Comparison of ENCODE assay signal across 28 cellular contexts in the genomic region with DNA sequence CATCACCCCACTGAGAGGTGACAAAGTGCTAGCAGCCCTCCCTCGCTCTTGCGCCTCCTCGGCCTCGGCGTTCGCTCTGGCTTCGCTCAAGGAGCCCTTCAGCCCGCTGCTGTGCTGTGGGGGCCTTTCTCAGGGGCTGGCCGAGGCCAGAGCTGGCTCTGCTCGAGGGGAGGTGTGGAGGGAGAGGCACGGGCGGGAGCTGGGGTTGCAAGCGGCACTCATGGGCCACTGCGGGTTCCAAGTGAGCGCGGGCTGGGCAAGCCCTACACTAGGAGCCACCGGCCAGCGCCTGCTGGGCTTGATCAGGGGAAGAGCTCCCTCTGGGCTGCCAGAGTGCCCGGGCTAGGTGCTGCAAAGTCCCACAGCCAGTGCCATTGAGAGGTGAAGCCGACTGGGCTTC.
"Had no signal": no experiment of that assay in that cellular context is flagged by ENCODE, and none has a peak within 500 bp of the region (broad histone marks: within the 10 kb centered on the region; RNA-seq: fewer than 3 reads in every experiment).

No MANE protein-coding gene starts in this region.

- H3K4me1 Mint-ChIP-seq: immature natural killer cell; naive B cell; stimulated activated effector memory CD8-positive, alpha-beta T cell treated with anti-CD3 and anti-CD28 coated beads, Interleukin-12 subunit alpha, Interleukin-12 subunit beta, amount 100 ng/mL, for 72 hours had no signal

- ATAC-seq: effector memory CD8-positive, alpha-beta T cell; left ventricle myocardium superior; lower lobe of right lung; mucosa of descending colon; natural killer cell treated with Interleukin-12 subunit alpha and Interleukin-12 subunit beta and Interleukin-15 and Interleukin-18, amount 100 ng/mL, for 72 hours; psoas muscle; right cardiac atrium; stimulated activated effector memory CD8-positive, alpha-beta T cell treated with anti-CD3 and anti-CD28 coated beads, Interleukin-12 subunit alpha, Interleukin-12 subunit beta, amount 100 ng/mL, for 72 hours; stimulated activated naive CD8-positive, alpha-beta T cell treated with anti-CD3 and anti-CD28 coated beads, Interleukin-15, Interleukin-2, amounts not matched to agents 100 U/mL and 50 U/mL, for 24 hours had no signal

- H3K27me3 ChIP-seq: esophagus squamous epithelium, sigmoid colon, tibial nerve, vagina had no signal

- H3K36me3 ChIP-seq: esophagus squamous epithelium, lower lobe of right lung, sigmoid colon, thoracic aorta, tibial nerve, vagina had no signal

- H3K4me3 Mint-ChIP-seq: effector memory CD8-positive, alpha-beta T cell; immature natural killer cell; mesothelial cell of epicardium; naive B cell; natural killer cell treated with Interleukin-12 subunit alpha and Interleukin-12 subunit beta and Interleukin-15 and Interleukin-18, amount 100 ng/mL, for 72 hours; neural crest cell; stimulated activated effector memory CD8-positive, alpha-beta T cell treated with anti-CD3 and anti-CD28 coated beads, Interleukin-12 subunit alpha, Interleukin-12 subunit beta, amount 100 ng/mL, for 72 hours had no signal

- H3K4me1 ChIP-seq: lower lobe of right lung, psoas muscle, tibial nerve, vagina had no signal

- H3K27ac Mint-ChIP-seq: effector memory CD8-positive, alpha-beta T cell; immature natural killer cell; mesothelial cell of epicardium; naive B cell; natural killer cell treated with Interleukin-12 subunit alpha and Interleukin-12 subunit beta and Interleukin-15 and Interleukin-18, amount 100 ng/mL, for 72 hours; stimulated activated effector memory CD8-positive, alpha-beta T cell treated with anti-CD3 and anti-CD28 coated beads, Interleukin-12 subunit alpha, Interleukin-12 subunit beta, amount 100 ng/mL, for 72 hours had no signal

- H3K27ac ChIP-seq: coronary artery, esophagus squamous epithelium, lower lobe of right lung, psoas muscle, sigmoid colon, thoracic aorta, tibial nerve, vagina had no signal

- H3K4me3 ChIP-seq: coronary artery, esophagus squamous epithelium, lower lobe of right lung, mucosa of descending colon, psoas muscle, sigmoid colon, thoracic aorta, tibial nerve, vagina had no signal

- H3K36me3 Mint-ChIP-seq: immature natural killer cell; naive B cell; natural killer cell treated with Interleukin-12 subunit alpha and Interleukin-12 subunit beta and Interleukin-15 and Interleukin-18, amount 100 ng/mL, for 72 hours; stimulated activated effector memory CD8-positive, alpha-beta T cell treated with anti-CD3 and anti-CD28 coated beads, Interleukin-12 subunit alpha, Interleukin-12 subunit beta, amount 100 ng/mL, for 72 hours had no signal

- H3K9me3 Mint-ChIP-seq: effector memory CD8-positive, alpha-beta T cell; immature natural killer cell; naive B cell; stimulated activated effector memory CD8-positive, alpha-beta T cell treated with anti-CD3 and anti-CD28 coated beads, Interleukin-12 subunit alpha, Interleukin-12 subunit beta, amount 100 ng/mL, for 72 hours had no signal

- DNase-seq: dermis blood vessel endothelial cell; effector memory CD8-positive, alpha-beta T cell; erythroblast; esophagus squamous epithelium; hypothalamus; immature natural killer cell; islet precursor cell; kidney glomerular epithelial cell; left ventricle myocardium superior; lower lobe of right lung; mucosa of descending colon; naive B cell; nucleus accumbens; psoas muscle; sigmoid colon; stimulated activated CD4-positive, alpha-beta T cell treated with anti-CD3 and anti-CD28 coated beads, Interleukin-2, amount 100 ng/mL, for 24 hours; stimulated activated CD4-positive, alpha-beta T cell treated with anti-CD3 and anti-CD28 coated beads, Interleukin-4, amount 100 ng/mL, for 24 hours; stimulated activated naive CD8-positive, alpha-beta T cell treated with anti-CD3 and anti-CD28 coated beads, Interleukin-15, Interleukin-2, amounts not matched to agents 100 U/mL and 50 U/mL, for 24 hours; substantia nigra had no signal
